ENCODE assay signal across 8 cellular contexts in the genomic region with DNA sequence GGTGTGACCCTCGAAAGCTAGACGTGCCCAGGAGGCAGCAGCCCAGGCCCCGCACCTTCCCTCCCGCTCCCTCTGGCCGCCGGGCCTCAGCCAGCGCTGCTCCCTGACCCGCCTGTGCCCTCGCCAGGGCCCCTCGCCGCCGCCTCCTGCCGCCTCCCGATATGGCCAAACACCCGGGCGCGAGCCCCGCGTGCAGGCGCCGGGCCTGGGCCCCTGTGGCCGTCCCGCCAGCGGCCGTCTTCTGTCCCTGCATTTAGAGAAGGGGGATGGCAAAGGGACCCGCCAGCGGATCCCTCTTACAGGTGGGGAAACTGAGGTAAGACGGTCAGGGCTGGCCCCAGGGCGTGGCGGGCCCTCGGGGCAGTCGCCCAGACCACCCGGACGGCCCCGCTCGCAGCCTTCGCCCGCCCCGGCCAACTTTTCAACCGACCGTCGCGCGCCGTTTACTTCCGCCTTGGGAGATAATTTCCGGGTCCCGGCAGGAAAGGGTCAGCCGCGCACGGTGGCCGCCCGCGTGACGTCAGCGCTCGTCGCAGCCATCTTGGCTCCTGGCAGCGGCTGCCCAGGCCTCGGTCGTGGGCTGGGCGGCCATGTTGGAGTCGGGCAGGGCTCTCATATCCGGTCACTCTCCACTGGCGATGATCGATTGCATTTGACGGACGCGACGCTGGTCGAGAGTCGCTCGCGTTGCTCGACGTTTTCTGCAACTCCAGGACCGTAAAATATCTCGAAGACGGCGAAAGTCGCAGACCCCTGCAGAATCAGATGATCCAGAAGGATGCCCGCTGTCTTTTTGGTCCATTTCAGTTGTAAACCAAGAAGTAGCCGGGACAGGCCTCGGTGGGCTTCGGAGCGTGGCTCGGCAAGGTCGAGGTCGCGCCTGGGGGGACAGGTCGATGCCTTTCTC. TPM values are rescaled to one million over a fixed set of nuclear protein-coding genes. Genes with fewer than 3 reads are reported as not detected.
A peak's percentile ranks its signal among the peaks of the same experiment; 100 is the strongest.
DNase-seq lines count a peak whose midpoint lies in the region; ATAC-seq and TF ChIP-seq lines count a peak whose summit lies in the region.

No MANE protein-coding gene starts in this region.

- H3K36me3 Mint-ChIP-seq in neural crest cell (ENCODE audit: low read depth), result peaks cover 3% of the 10 kb centered on the region

- TF ChIP-seq CTCF in foreskin fibroblast (IDR thresholded peaks at IDR 0.05; ENCODE audit: low read depth, low read length) (no peak), neural crest cell (conservative IDR thresholded peaks at IDR 0.05) (no peak)

- peak overlapping the region; percentile 71 for H3K27ac Mint-ChIP-seq in neural crest cell (ENCODE audit: unreplicated experiment)
- peak overlapping the region; percentile 97 for H3K27ac Mint-ChIP-seq in stimulated activated naive CD8-positive, alpha-beta T cell treated with anti-CD3 and anti-CD28 coated beads, Interleukin-15, amount 100 ng/mL, for 72 hours

- peak; percentile 65 for DNase-seq in DMS53 treated with DMSO at 0.1 percent for 48 hours (lab: John Stamatoyannopoulos, UW; ENCODE audit: unreplicated experiment)
- peak; percentile 91 for DNase-seq in LHCN-M2 (ENCODE audit: low read depth)
- DNase-seq in SHP77 (lab: John Stamatoyannopoulos, UW), result peak; percentile 91 to 93
- DNase-seq in activated gamma-delta T cell treated with Interleukin-2 at 50 U/mL for 16 hours, result peak; percentile 78
- DNase-seq in foreskin fibroblast, result peak; percentile 93 to 99
- DNase-seq in neural crest cell (ENCODE audit: low read depth, low spot score), result peak; percentile 72
- peak; percentile 80 to 89 for DNase-seq in stimulated activated naive CD8-positive, alpha-beta T cell treated with anti-CD3 and anti-CD28 coated beads, Interleukin-15, amount 100 ng/mL, for 72 hours

- peak overlapping the region; percentile 83 to 88 for H3K4me3 ChIP-seq in foreskin fibroblast (ENCODE audit: low read depth in 1 of 2, low read length in 2 of 2)

- H3K4me1 Mint-ChIP-seq in neural crest cell, result peaks cover 5% of the 10 kb centered on the region
- H3K4me1 Mint-ChIP-seq in stimulated activated naive CD8-positive, alpha-beta T cell treated with anti-CD3 and anti-CD28 coated beads, Interleukin-15, amount 100 ng/mL, for 72 hours, result peaks cover 43% of the 10 kb centered on the region

- H3K27me3 Mint-ChIP-seq in neural crest cell (ENCODE audit: low read depth), result peaks cover 70% of the 10 kb centered on the region
- H3K27me3 Mint-ChIP-seq in stimulated activated naive CD8-positive, alpha-beta T cell treated with anti-CD3 and anti-CD28 coated beads, Interleukin-15, amount 100 ng/mL, for 72 hours, result peaks cover 12% of the 10 kb centered on the region

- peak; percentile 85 for ATAC-seq in GM21737 (IDR thresholded peaks at IDR 0.05; ENCODE audit: unreplicated experiment)
- ATAC-seq in stimulated activated naive CD8-positive, alpha-beta T cell treated with anti-CD3 and anti-CD28 coated beads, Interleukin-15, amount 100 ng/mL, for 72 hours, result peak; percentile 96

- peaks cover 2% of the 10 kb centered on the region for H3K9me3 Mint-ChIP-seq in neural crest cell
- no peaks in the 10 kb centered on the region for H3K9me3 Mint-ChIP-seq in stimulated activated naive CD8-positive, alpha-beta T cell treated with anti-CD3 and anti-CD28 coated beads, Interleukin-15, amount 100 ng/mL, for 72 hours

- peak overlapping the region; percentile 93 for H3K4me3 Mint-ChIP-seq in neural crest cell
- H3K4me3 Mint-ChIP-seq in stimulated activated naive CD8-positive, alpha-beta T cell treated with anti-CD3 and anti-CD28 coated beads, Interleukin-15, amount 100 ng/mL, for 72 hours, result peak overlapping the region; percentile 97 to 99

RNA-seq across cellular contexts. Expression of a gene that starts 7.1 kb away (rescaled TPM):
- not detected in 2 replicates for total RNA-seq in LHCN-M2 (2014; rRNA removed)
- 0.07 TPM for polyA plus RNA-seq in LHCN-M2 (2012)
- total RNA-seq in neural crest cell, result not detected in 2 replicates

RNA-seq across cellular contexts. Expression of a gene that starts 19.2 kb away (rescaled TPM):
- total RNA-seq in LHCN-M2 (2014; rRNA removed), result 39.2 and 51.2 TPM in 2 replicates
- 15.1 TPM for polyA plus RNA-seq in LHCN-M2 (2012)
- total RNA-seq in neural crest cell, result 156 and 169 TPM in 2 replicates

RNA-seq across cellular contexts. Expression of a gene that starts 19.4 kb away (rescaled TPM):
- 46.0 and 56.6 TPM in 2 replicates for total RNA-seq in LHCN-M2 (2014; rRNA removed)
- polyA plus RNA-seq in LHCN-M2 (2012), result 23.2 TPM
- 36.1 and 36.8 TPM in 2 replicates for total RNA-seq in neural crest cell

RNA-seq across cellular contexts. Expression of a gene that starts 47.1 kb away (rescaled TPM):
- total RNA-seq in LHCN-M2 (2014; rRNA removed), result not detected in 2 replicates
- 0.18 TPM for polyA plus RNA-seq in LHCN-M2 (2012)
- not detected in 2 replicates for total RNA-seq in neural crest cell

Comparison
In these comparisons a context has a peak if more than half of its experiments do, and no peak if none do; other contexts are left out.
1. Peak in every context shown above with its lines: DNase-seq, ATAC-seq and H3K4me3 ChIP-seq.